Comparison of ENCODE assay signal across 2 cellular contexts in the genomic region with DNA sequence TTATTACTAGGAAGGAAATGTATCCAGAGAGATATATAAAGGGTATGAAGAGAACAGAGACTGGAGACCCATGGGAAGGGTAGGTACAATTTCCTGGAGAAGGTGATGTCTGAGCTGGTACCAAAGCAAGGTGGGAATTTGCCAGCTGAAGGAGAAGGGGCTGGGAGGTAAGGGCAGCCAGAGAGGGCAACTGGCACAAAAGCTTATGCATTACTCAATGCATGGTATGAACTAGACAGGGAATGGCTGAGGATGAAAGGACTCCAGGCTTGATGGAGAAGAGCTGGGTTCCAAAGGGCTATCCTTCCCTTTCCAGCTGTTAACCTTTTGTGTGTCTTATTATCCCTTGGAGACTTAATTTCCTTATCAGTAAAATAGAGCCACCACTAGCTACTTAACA.
TF ChIP-seq lines count a peak whose summit lies in the region.

No MANE protein-coding gene starts in this region.

TF ChIP-seq in liver, 16 proteins besides CTCF, POLR2A, EP300 and RAD21:
- TF ChIP-seq JUND (IDR thresholded peaks at IDR 0.05): no peak
- TF ChIP-seq HNF4A (conservative IDR thresholded peaks at IDR 0.05): peak in 1 of 2 donors; percentile 40
- peak in 1 of 2 donors; percentile 6 for TF ChIP-seq RXRA (IDR thresholded peaks at IDR 0.05)
- TF ChIP-seq YY1 (IDR thresholded peaks at IDR 0.05): no peak

TF ChIP-seq in HepG2, 621 proteins besides CTCF, POLR2A, EP300 and RAD21:
- TF ChIP-seq, protein P1, sequence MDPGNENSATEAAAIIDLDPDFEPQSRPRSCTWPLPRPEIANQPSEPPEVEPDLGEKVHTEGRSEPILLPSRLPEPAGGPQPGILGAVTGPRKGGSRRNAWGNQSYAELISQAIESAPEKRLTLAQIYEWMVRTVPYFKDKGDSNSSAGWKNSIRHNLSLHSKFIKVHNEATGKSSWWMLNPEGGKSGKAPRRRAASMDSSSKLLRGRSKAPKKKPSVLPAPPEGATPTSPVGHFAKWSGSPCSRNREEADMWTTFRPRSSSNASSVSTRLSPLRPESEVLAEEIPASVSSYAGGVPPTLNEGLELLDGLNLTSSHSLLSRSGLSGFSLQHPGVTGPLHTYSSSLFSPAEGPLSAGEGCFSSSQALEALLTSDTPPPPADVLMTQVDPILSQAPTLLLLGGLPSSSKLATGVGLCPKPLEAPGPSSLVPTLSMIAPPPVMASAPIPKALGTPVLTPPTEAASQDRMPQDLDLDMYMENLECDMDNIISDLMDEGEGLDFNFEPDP (CRISPR knock-in tag; conservative IDR thresholded peaks at IDR 0.05): no peak
- TF ChIP-seq, protein P2, sequence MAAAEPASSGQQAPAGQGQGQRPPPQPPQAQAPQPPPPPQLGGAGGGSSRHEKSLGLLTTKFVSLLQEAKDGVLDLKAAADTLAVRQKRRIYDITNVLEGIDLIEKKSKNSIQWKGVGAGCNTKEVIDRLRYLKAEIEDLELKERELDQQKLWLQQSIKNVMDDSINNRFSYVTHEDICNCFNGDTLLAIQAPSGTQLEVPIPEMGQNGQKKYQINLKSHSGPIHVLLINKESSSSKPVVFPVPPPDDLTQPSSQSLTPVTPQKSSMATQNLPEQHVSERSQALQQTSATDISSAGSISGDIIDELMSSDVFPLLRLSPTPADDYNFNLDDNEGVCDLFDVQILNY (CRISPR knock-in tag; conservative IDR thresholded peaks at IDR 0.05): no peak
- TF ChIP-seq ZNF747 (CRISPR knock-in tag; IDR thresholded peaks at IDR 0.05; ENCODE audit: borderline replicate concordance) (no peak), AGO2 (optimal IDR thresholded peaks at IDR 0.05; ENCODE audit: low read depth, low read length) (no peak), SAFB2 (CRISPR knock-in tag; IDR thresholded peaks at IDR 0.05; ENCODE audit: borderline replicate concordance, low read depth) (no peak), ZNF121 (CRISPR knock-in tag; IDR thresholded peaks at IDR 0.05) (no peak), ZNF207 (IDR thresholded peaks at IDR 0.05; ENCODE audit: borderline replicate concordance) (no peak), SMAD3 (CRISPR knock-in tag; IDR thresholded peaks at IDR 0.05) (no peak)
- TF ChIP-seq, protein P3, sequence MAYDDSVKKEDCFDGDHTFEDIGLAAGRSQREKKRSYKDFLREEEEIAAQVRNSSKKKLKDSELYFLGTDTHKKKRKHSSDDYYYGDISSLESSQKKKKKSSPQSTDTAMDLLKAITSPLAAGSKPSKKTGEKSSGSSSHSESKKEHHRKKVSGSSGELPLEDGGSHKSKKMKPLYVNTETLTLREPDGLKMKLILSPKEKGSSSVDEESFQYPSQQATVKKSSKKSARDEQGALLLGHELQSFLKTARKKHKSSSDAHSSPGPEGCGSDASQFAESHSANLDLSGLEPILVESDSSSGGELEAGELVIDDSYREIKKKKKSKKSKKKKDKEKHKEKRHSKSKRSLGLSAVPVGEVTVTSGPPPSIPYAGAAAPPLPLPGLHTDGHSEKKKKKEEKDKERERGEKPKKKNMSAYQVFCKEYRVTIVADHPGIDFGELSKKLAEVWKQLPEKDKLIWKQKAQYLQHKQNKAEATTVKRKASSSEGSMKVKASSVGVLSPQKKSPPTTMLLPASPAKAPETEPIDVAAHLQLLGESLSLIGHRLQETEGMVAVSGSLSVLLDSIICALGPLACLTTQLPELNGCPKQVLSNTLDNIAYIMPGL (CRISPR knock-in tag; IDR thresholded peaks at IDR 0.05; ENCODE audit: borderline replicate concordance in 1 of 2, low read depth in 1 of 2): no peak
- TF ChIP-seq, protein P4, sequence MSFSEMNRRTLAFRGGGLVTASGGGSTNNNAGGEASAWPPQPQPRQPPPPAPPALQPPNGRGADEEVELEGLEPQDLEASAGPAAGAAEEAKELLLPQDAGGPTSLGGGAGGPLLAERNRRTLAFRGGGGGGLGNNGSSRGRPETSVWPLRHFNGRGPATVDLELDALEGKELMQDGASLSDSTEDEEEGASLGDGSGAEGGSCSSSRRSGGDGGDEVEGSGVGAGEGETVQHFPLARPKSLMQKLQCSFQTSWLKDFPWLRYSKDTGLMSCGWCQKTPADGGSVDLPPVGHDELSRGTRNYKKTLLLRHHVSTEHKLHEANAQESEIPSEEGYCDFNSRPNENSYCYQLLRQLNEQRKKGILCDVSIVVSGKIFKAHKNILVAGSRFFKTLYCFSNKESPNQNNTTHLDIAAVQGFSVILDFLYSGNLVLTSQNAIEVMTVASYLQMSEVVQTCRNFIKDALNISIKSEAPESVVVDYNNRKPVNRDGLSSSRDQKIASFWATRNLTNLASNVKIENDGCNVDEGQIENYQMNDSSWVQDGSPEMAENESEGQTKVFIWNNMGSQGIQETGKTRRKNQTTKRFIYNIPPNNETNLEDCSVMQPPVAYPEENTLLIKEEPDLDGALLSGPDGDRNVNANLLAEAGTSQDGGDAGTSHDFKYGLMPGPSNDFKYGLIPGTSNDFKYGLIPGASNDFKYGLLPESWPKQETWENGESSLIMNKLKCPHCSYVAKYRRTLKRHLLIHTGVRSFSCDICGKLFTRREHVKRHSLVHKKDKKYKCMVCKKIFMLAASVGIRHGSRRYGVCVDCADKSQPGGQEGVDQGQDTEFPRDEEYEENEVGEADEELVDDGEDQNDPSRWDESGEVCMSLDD (CRISPR knock-in tag; IDR thresholded peaks at IDR 0.05; ENCODE audit: borderline replicate concordance): no peak
